ENCODE assay signal across 7 cellular contexts in the genomic region with DNA sequence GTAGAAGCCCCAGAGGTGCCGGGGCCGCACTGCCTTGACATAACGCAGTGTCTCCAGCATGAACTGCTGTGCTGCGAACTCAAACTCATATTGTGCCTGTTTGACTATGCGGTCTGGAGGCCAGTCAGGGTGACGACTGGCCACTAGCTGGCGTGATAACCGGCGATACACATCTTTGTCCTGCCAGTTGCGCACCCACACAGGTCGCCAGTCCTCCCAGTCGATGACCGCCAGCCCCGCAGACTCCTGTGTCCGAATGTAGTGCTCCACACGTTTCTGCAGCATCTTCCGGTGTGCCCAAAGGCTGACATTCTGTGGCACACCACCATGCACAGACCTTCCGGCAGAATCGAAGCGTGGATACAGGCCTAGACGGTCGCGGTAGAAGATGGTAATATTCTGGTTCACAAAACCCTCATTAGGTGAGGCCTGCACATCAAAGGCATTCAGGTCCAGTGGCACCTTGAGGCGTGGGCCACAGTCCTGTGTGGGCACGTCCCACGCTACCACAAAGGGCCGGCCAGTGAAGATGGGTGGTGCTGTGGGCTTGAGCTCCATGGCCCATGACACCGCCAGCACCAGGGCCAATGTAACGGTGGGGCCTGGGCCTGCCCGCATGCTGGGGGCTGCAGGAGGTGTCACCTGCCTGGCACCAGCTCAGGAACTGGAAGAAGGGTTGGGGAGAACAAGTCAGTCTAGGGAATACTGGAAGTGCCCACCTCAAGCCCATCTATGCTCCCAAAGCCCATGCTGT. TPM values are rescaled to one million over a fixed set of nuclear protein-coding genes. Genes with fewer than 3 reads are reported as not detected.
DNase-seq lines count a peak whose midpoint lies in the region; ATAC-seq, FAIRE-seq and TF ChIP-seq lines count a peak whose summit lies in the region.

No MANE protein-coding gene starts in this region.

- no peaks in the 10 kb centered on the region for H3K27me3 ChIP-seq in HUES6 (ENCODE audit: control insufficient read depth, insufficient read depth, low read length)
- H3K27me3 ChIP-seq in adipocyte (replicated peaks; ENCODE audit: control insufficient read depth, insufficient read depth, low read length): no peaks in the 10 kb centered on the region
- no peaks in the 10 kb centered on the region for H3K27me3 ChIP-seq in keratinocyte (ENCODE audit: control insufficient read depth, extremely low read depth, insufficient read depth, low read length)
- H3K27me3 ChIP-seq in subcutaneous abdominal adipose tissue (ENCODE audit: control insufficient read depth in 5 of 5, insufficient read depth in 4 of 5, low read length in 5 of 5): no peaks in the 10 kb centered on the region

- no peak for ATAC-seq in GM21786 (IDR thresholded peaks at IDR 0.05; ENCODE audit: unreplicated experiment)

- H3K4me1 ChIP-seq in HUES6 (ENCODE audit: control insufficient read depth, insufficient read depth, low read length) (peaks cover 38% of the 10 kb centered on the region), adipocyte (ENCODE audit: control insufficient read depth, insufficient read depth, low read length) (peaks cover 16% of the 10 kb centered on the region), keratinocyte (ENCODE audit: control insufficient read depth, extremely low read depth, insufficient read depth, low read length) (peaks cover 45% of the 10 kb centered on the region), subcutaneous abdominal adipose tissue (ENCODE audit: control insufficient read depth in 5 of 5, insufficient read depth in 5 of 5, low read length in 5 of 5) (peaks cover 31 to 83% (median 73%) of the 10 kb centered on the region in 5 donors)

- dilution Hi-C loops in keratinocyte (cut with MboI; ENCODE audit: extremely low pct_ligation_motif_present, low sequenced_read_pairs): no loop called here

- H3K79me2 ChIP-seq in keratinocyte (ENCODE audit: control insufficient read depth, insufficient read depth, low read length): peaks cover 35% of the 10 kb centered on the region

- TF ChIP-seq CTCF in keratinocyte (optimal IDR thresholded peaks at IDR 0.05 in 1 of 3, IDR thresholded peaks at IDR 0.05 in 1 of 3, conservative IDR thresholded peaks at IDR 0.05 in 1 of 3; ENCODE audit: extremely low read depth in 1 of 3, insufficient read depth in 2 of 3, low read length in 3 of 3): no peak

- H3K4me3 ChIP-seq in HUES6 (ENCODE audit: low read depth, low read length) (peak overlapping the region; percentile 76), adipocyte (ENCODE audit: low read length) (peak overlapping the region; percentile 84), keratinocyte (ENCODE audit: control insufficient read depth in 2 of 3, extremely low read depth in 1 of 3, insufficient read depth in 2 of 3, low read depth in 1 of 3, low read length in 3 of 3) (peak overlapping the region; percentile 52 to 89 (median 84)), subcutaneous abdominal adipose tissue (ENCODE audit: low read depth in 1 of 5, low read length in 5 of 5) (peak overlapping the region; percentile 76 to 97 (median 81))

- no peaks in the 10 kb centered on the region for H4K20me1 ChIP-seq in keratinocyte (ENCODE audit: control insufficient read depth, extremely low read depth, insufficient read depth, low read length)

- H3K9me1 ChIP-seq in keratinocyte (ENCODE audit: control insufficient read depth, extremely low read depth, insufficient read depth, low read length): peaks cover 7% of the 10 kb centered on the region

- FAIRE-seq in keratinocyte (lab: Jason Lieb, UNC): no peak

- no peak overlapping the region for H2AFZ ChIP-seq in keratinocyte (ENCODE audit: control insufficient read depth, low read length)

- H3K9me3 ChIP-seq in HUES6 (ENCODE audit: control insufficient read depth, insufficient read depth, low read depth, low read length): no peaks in the 10 kb centered on the region
- H3K9me3 ChIP-seq in adipocyte (ENCODE audit: control insufficient read depth, low read length): no peaks in the 10 kb centered on the region
- H3K9me3 ChIP-seq in keratinocyte (ENCODE audit: control insufficient read depth, low read depth, low read length): no peaks in the 10 kb centered on the region
- H3K9me3 ChIP-seq in subcutaneous abdominal adipose tissue (ENCODE audit: control insufficient read depth in 5 of 5, low read length in 5 of 5): no peaks in the 10 kb centered on the region

- H3K27ac ChIP-seq in HUES6 (ENCODE audit: low read depth, low read length): no peak overlapping the region
- peak overlapping the region; percentile 99 for H3K27ac ChIP-seq in keratinocyte (ENCODE audit: control insufficient read depth, insufficient read depth, low read length)
- peak overlapping the region; percentile 86 for H3K27ac ChIP-seq in subcutaneous abdominal adipose tissue (ENCODE audit: low read depth, low read length)

- peak overlapping the region; percentile 99 for H3K4me2 ChIP-seq in keratinocyte (ENCODE audit: control insufficient read depth, extremely low read depth, insufficient read depth, low read depth, low read length)

- H3K36me3 ChIP-seq in HUES6 (ENCODE audit: control insufficient read depth, insufficient read depth, low read length): peaks cover 45% of the 10 kb centered on the region
- H3K36me3 ChIP-seq in adipocyte (ENCODE audit: control insufficient read depth, insufficient read depth, low read length, severe bottlenecking): peaks cover 28% of the 10 kb centered on the region
- H3K36me3 ChIP-seq in keratinocyte (ENCODE audit: control insufficient read depth in 2 of 2, extremely low read depth in 1 of 2, insufficient read depth in 2 of 2, low read length in 2 of 2): peaks cover 14 to 34% of the 10 kb centered on the region in 2 experiments
- H3K36me3 ChIP-seq in subcutaneous abdominal adipose tissue (ENCODE audit: control insufficient read depth in 5 of 5, insufficient read depth in 5 of 5, low read length in 5 of 5): peaks cover 0 to 46% (median 44%) of the 10 kb centered on the region in 5 donors

- H3K9ac ChIP-seq in HUES6 (ENCODE audit: low read length): peak overlapping the region; percentile 100
- H3K9ac ChIP-seq in adipocyte (ENCODE audit: low read length): peak overlapping the region; percentile 88
- peak overlapping the region; percentile 98 for H3K9ac ChIP-seq in keratinocyte (ENCODE audit: control insufficient read depth, extremely low read depth, insufficient read depth, low read length)
- peak overlapping the region; percentile 72 to 95 (median 84) for H3K9ac ChIP-seq in subcutaneous abdominal adipose tissue (ENCODE audit: low read length in 5 of 5)

- DNase-seq in adipocyte (ENCODE audit: low read depth) (no peak), keratinocyte (ENCODE audit: low read depth, low spot score) (no peak), COLO668 (lab: John Stamatoyannopoulos, UW; ENCODE audit: unreplicated experiment) (no peak)
- DNase-seq in activated CD8-positive, alpha-beta memory T cell treated with anti-CD3 and anti-CD28 coated beads for 24 hours: no peak

RNA-seq across cellular contexts. Expression of gene HYAL2, which starts 2.5 kb away (rescaled TPM):
- 42.8 to 71.8 TPM (median 44.8 TPM) in 3 replicates for polyA plus RNA-seq in keratinocyte
- polyA plus RNA-seq in keratinocyte (2011; ENCODE audit: low read depth): 5.2 TPM
- polyA plus RNA-seq in keratinocyte (2011; cell fraction: cytosol; rRNA removed): 27.2 and 52.8 TPM in 2 replicates
- polyA plus RNA-seq in keratinocyte (2011; cell fraction: nucleus; rRNA removed): 50.1 and 70.2 TPM in 2 replicates
- polyA plus RNA-seq in keratinocyte (2012; ENCODE audit: low replicate concordance): 29.0 and 39.5 TPM in 2 replicates
- 44.9 to 108 TPM (median 61.0 TPM) in 3 replicates for polyA minus RNA-seq in keratinocyte
- 67.0 TPM for polyA minus RNA-seq in keratinocyte (2011; cell fraction: cytosol; rRNA and poly(A)+ RNA removed)
- polyA minus RNA-seq in keratinocyte (2011; cell fraction: nucleus; rRNA and poly(A)+ RNA removed): 55.2 and 58.9 TPM in 2 replicates

RNA-seq across cellular contexts. Expression of gene TUSC2, which starts 8.0 kb away (rescaled TPM):
- polyA plus RNA-seq in keratinocyte: 28.0 to 47.8 TPM (median 30.5 TPM) in 3 replicates
- 16.9 TPM for polyA plus RNA-seq in keratinocyte (2011; ENCODE audit: low read depth)
- polyA plus RNA-seq in keratinocyte (2011; cell fraction: cytosol; rRNA removed): 30.5 and 33.1 TPM in 2 replicates
- polyA plus RNA-seq in keratinocyte (2011; cell fraction: nucleus; rRNA removed): 26.5 and 26.9 TPM in 2 replicates
- polyA plus RNA-seq in keratinocyte (2012; ENCODE audit: low replicate concordance): 26.0 and 26.1 TPM in 2 replicates
- polyA minus RNA-seq in keratinocyte: 15.1 to 25.8 TPM (median 20.7 TPM) in 3 replicates
- 18.8 TPM for polyA minus RNA-seq in keratinocyte (2011; cell fraction: cytosol; rRNA and poly(A)+ RNA removed)
- 5.8 and 9.9 TPM in 2 replicates for polyA minus RNA-seq in keratinocyte (2011; cell fraction: nucleus; rRNA and poly(A)+ RNA removed)

RNA-seq across cellular contexts. Expression of gene HYAL1, which starts 16.7 kb away (rescaled TPM):
- polyA plus RNA-seq in keratinocyte: 13.9 to 24.5 TPM (median 15.3 TPM) in 3 replicates
- 5.8 TPM for polyA plus RNA-seq in keratinocyte (2011; ENCODE audit: low read depth)
- polyA plus RNA-seq in keratinocyte (2011; cell fraction: cytosol; rRNA removed): 13.3 and 14.8 TPM in 2 replicates
- 56.6 and 77.5 TPM in 2 replicates for polyA plus RNA-seq in keratinocyte (2011; cell fraction: nucleus; rRNA removed)
- polyA plus RNA-seq in keratinocyte (2012; ENCODE audit: low replicate concordance): 16.2 and 17.9 TPM in 2 replicates
- polyA minus RNA-seq in keratinocyte: 20.5 to 37.4 TPM (median 20.7 TPM) in 3 replicates
- polyA minus RNA-seq in keratinocyte (2011; cell fraction: cytosol; rRNA and poly(A)+ RNA removed): 16.7 TPM
- polyA minus RNA-seq in keratinocyte (2011; cell fraction: nucleus; rRNA and poly(A)+ RNA removed): 25.2 and 27.6 TPM in 2 replicates

RNA-seq across cellular contexts. Expression of gene RASSF1, which starts 20.6 kb away (rescaled TPM):
- polyA plus RNA-seq in keratinocyte: 28.5 to 42.5 TPM (median 30.7 TPM) in 3 replicates
- 17.7 TPM for polyA plus RNA-seq in keratinocyte (2011; ENCODE audit: low read depth)
- 22.6 and 33.6 TPM in 2 replicates for polyA plus RNA-seq in keratinocyte (2011; cell fraction: cytosol; rRNA removed)
- 38.7 and 45.7 TPM in 2 replicates for polyA plus RNA-seq in keratinocyte (2011; cell fraction: nucleus; rRNA removed)
- polyA plus RNA-seq in keratinocyte (2012; ENCODE audit: low replicate concordance): 24.4 and 28.4 TPM in 2 replicates
- 9.5 to 13.8 TPM (median 10.2 TPM) in 3 replicates for polyA minus RNA-seq in keratinocyte
- polyA minus RNA-seq in keratinocyte (2011; cell fraction: cytosol; rRNA and poly(A)+ RNA removed): 20.3 TPM
- polyA minus RNA-seq in keratinocyte (2011; cell fraction: nucleus; rRNA and poly(A)+ RNA removed): 13.5 and 16.1 TPM in 2 replicates

RNA-seq across cellular contexts. Expression of gene HYAL3, which starts 20.8 kb away (rescaled TPM):
- polyA plus RNA-seq in keratinocyte: 6.6 to 15.6 TPM (median 10.3 TPM) in 3 replicates
- 1.3 TPM for polyA plus RNA-seq in keratinocyte (2011; ENCODE audit: low read depth)
- polyA plus RNA-seq in keratinocyte (2011; cell fraction: cytosol; rRNA removed): 8.8 and 15.8 TPM in 2 replicates
- polyA plus RNA-seq in keratinocyte (2011; cell fraction: nucleus; rRNA removed): 14.3 and 18.5 TPM in 2 replicates
- 3.2 and 9.2 TPM in 2 replicates for polyA plus RNA-seq in keratinocyte (2012; ENCODE audit: low replicate concordance)
- polyA minus RNA-seq in keratinocyte: 5.2 to 15.4 TPM (median 14.1 TPM) in 3 replicates
- polyA minus RNA-seq in keratinocyte (2011; cell fraction: cytosol; rRNA and poly(A)+ RNA removed): 15.5 TPM
- 7.7 and 8.8 TPM in 2 replicates for polyA minus RNA-seq in keratinocyte (2011; cell fraction: nucleus; rRNA and poly(A)+ RNA removed)
